ENCODE assay signal across 21 cellular contexts in the genomic region with DNA sequence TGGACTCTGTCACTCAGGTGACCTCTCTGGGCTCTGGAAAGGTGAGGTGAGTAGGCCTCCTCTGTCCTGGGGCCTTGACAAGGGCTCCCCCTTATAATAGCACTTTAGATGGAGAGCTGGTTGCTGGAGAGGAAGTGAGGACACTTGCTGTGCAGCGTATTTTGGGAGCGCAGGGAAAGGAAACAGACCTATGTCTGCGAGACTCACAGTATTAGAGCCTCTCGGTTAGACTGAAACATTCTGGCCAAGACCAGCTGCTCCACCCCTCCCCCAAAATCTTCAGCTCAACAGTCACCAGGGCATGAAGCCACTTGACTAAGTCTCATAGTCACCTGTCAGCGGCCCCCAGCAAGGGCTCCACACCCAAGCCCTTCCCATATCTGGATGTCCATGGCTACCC.
DNase-seq lines count a peak whose midpoint lies in the region; ATAC-seq and TF ChIP-seq lines count a peak whose summit lies in the region.
"Had no signal": no experiment of that assay in that cellular context is flagged by ENCODE, and none has a peak within 500 bp of the region (broad histone marks: within the 10 kb centered on the region; RNA-seq: fewer than 3 reads in every experiment).

No MANE protein-coding gene starts in this region.

- no peaks in the 10 kb centered on the region for H3K36me3 Mint-ChIP-seq in activated naive CD4-positive, alpha-beta T cell treated with anti-CD3 and anti-CD28 coated beads, Interleukin-2, amount 10 ng/mL, durations not matched to agents 7 days and 5 days
- H3K36me3 Mint-ChIP-seq: CD14-positive monocyte had no signal

- H3K4me1 ChIP-seq in lower lobe of right lung (peaks cover 8% of the 10 kb centered on the region), stomach (no peaks in the 10 kb centered on the region)

- TF ChIP-seq EP300 in stomach (IDR thresholded peaks at IDR 0.05), result no peak

- no peak for TF ChIP-seq POLR2A in stomach (IDR thresholded peaks at IDR 0.05)

- H3K27ac ChIP-seq in WERI-Rb-1 (no peak overlapping the region), lower lobe of right lung (peak overlapping the region; percentile 64), stomach (peak overlapping the region in 3 of 5 donors; percentile 24 to 43 (median 41))

- H3K4me1 Mint-ChIP-seq in activated naive CD4-positive, alpha-beta T cell treated with anti-CD3 and anti-CD28 coated beads, Interleukin-2, amount 10 ng/mL, durations not matched to agents 7 days and 5 days, result no peaks in the 10 kb centered on the region

- H3K4me3 ChIP-seq in WERI-Rb-1 (ENCODE audit: low read depth, low read length) (no peak overlapping the region), lower lobe of right lung (no peak overlapping the region), stomach (no peak overlapping the region)
- H3K4me3 ChIP-seq: mucosa of descending colon had no signal

- no peak overlapping the region for H3K4me3 Mint-ChIP-seq in activated naive CD4-positive, alpha-beta T cell treated with anti-CD3 and anti-CD28 coated beads, Interleukin-2, amount 10 ng/mL, durations not matched to agents 7 days and 5 days
- H3K4me3 Mint-ChIP-seq: CD14-positive monocyte; effector memory CD8-positive, alpha-beta T cell; stimulated activated naive CD8-positive, alpha-beta T cell treated with anti-CD3 and anti-CD28 coated beads, Interleukin-15, Interleukin-2, amounts not matched to agents 100 ng/mL and 50 ng/mL, for 24 hours had no signal

- H3K9me3 ChIP-seq in WERI-Rb-1 (ENCODE audit: severe bottlenecking) (no peaks in the 10 kb centered on the region), lower lobe of right lung (no peaks in the 10 kb centered on the region), stomach (no peaks in the 10 kb centered on the region)
- H3K9me3 ChIP-seq: mucosa of descending colon had no signal

- H3K9me3 Mint-ChIP-seq in activated naive CD4-positive, alpha-beta T cell treated with anti-CD3 and anti-CD28 coated beads, Interleukin-2, amount 10 ng/mL, durations not matched to agents 7 days and 5 days, result no peaks in the 10 kb centered on the region
- H3K9me3 Mint-ChIP-seq: effector memory CD8-positive, alpha-beta T cell; stimulated activated naive CD8-positive, alpha-beta T cell treated with anti-CD3 and anti-CD28 coated beads, Interleukin-15, Interleukin-2, amounts not matched to agents 100 ng/mL and 50 ng/mL, for 24 hours had no signal

- 80 to 94% (median 82%) methylated on average over 5 of the region's 5 CpGs for WGBS in stomach, 5 donors

- ATAC-seq in lower lobe of right lung (no peak), GM21528 (IDR thresholded peaks at IDR 0.05; ENCODE audit: low FRiP score, unreplicated experiment) (no peak)
- ATAC-seq: effector memory CD8-positive, alpha-beta T cell; mucosa of descending colon; Panc1 had no signal

- CTCF ChIA-PET in activated naive CD4-positive, alpha-beta T cell treated with anti-CD3 and anti-CD28 coated beads, Interleukin-2, amount 10 ng/mL, durations not matched to agents 7 days and 5 days (lab: Charles Lee), result interaction anchor here (1.1 kb wide), 1 partner anchor 12 kb away, joined by 4 read pairs; no protein-coding TSS in a partner anchor

- H3K27me3 ChIP-seq in WERI-Rb-1 (ENCODE audit: insufficient read depth, low read depth, severe bottlenecking) (no peaks in the 10 kb centered on the region), lower lobe of right lung (ENCODE audit: low read depth) (peaks cover 1% of the 10 kb centered on the region), stomach (peaks cover 2 to 17% (median 4%) of the 10 kb centered on the region in 3 donors)

- H3K36me3 ChIP-seq in WERI-Rb-1, result no peaks in the 10 kb centered on the region
- no peaks in the 10 kb centered on the region for H3K36me3 ChIP-seq in lower lobe of right lung
- H3K36me3 ChIP-seq in stomach, result no peaks in the 10 kb centered on the region

- peaks cover 36% of the 10 kb centered on the region for H3K27me3 Mint-ChIP-seq in activated naive CD4-positive, alpha-beta T cell treated with anti-CD3 and anti-CD28 coated beads, Interleukin-2, amount 10 ng/mL, durations not matched to agents 7 days and 5 days

- no peak overlapping the region for H3K27ac Mint-ChIP-seq in activated naive CD4-positive, alpha-beta T cell treated with anti-CD3 and anti-CD28 coated beads, Interleukin-2, amount 10 ng/mL, durations not matched to agents 7 days and 5 days
- H3K27ac Mint-ChIP-seq: effector memory CD8-positive, alpha-beta T cell; stimulated activated naive CD8-positive, alpha-beta T cell treated with anti-CD3 and anti-CD28 coated beads, Interleukin-15, Interleukin-2, amounts not matched to agents 100 ng/mL and 50 ng/mL, for 24 hours had no signal

- intact Hi-C loops in lower lobe of right lung (cut with DNase I), result no loop called here
- intact Hi-C loops in stomach (cut with DNase I; ENCODE audit: low total_unique reads), result no loop called here

- TF ChIP-seq CTCF in WERI-Rb-1 (IDR thresholded peaks at IDR 0.05; ENCODE audit: low read depth, low read length) (no peak), lower lobe of right lung (IDR thresholded peaks at IDR 0.05) (no peak), stomach (IDR thresholded peaks at IDR 0.05) (no peak)

- DNase-seq in WERI-Rb-1 (peak; percentile 26), dermis blood vessel endothelial cell (peak; percentile 20), lower lobe of right lung (no peak), stomach (no peak), NCI-H774 (lab: John Stamatoyannopoulos, UW) (no peak)
- DNase-seq in activated naive CD4-positive, alpha-beta T cell treated with anti-CD3 and anti-CD28 coated beads, Interleukin-2, amount 10 ng/mL, durations not matched to agents 7 days and 5 days, result no peak
- DNase-seq in activated naive CD4-positive, alpha-beta T cell treated with Interleukin-2 at 50 U/mL for 16 hours, result no peak
- DNase-seq: activated CD4-positive, alpha-beta T cell treated with anti-CD3 and anti-CD28 coated beads for 4 hours; activated naive CD4-positive, alpha-beta T cell treated with anti-CD3 and anti-CD28 coated beads, Interleukin-2, amount 50 U/mL, for 16 hours; activated T-cell treated with anti-CD3 and anti-CD28 coated beads, Interleukin-2, amount 50 U/mL, for 48 hours; effector memory CD8-positive, alpha-beta T cell; mucosa of descending colon; NCI-H1048; NCI-H187 treated with DMSO at 0.1 percent for 48 hours; NCI-H226; NK-92 treated with Interleukin-12 subunit alpha and Interleukin-12 subunit beta, amount 100 ng/mL, for 24 hours; stimulated activated CD4-positive, alpha-beta T cell treated with anti-CD3 and anti-CD28 coated beads, Interleukin-4, amount 100 ng/mL, for 24 hours had no signal

Comparison
In these comparisons a context has a peak if more than half of its experiments do, and no peak if none do; other contexts are left out.
1. DNase-seq: peak in WERI-Rb-1 (single experiment) and dermis blood vessel endothelial cell (single experiment); none in lower lobe of right lung (single experiment), stomach (single experiment), activated naive CD4-positive, alpha-beta T cell treated with anti-CD3 and anti-CD28 coated beads, Interleukin-2, amount 10 ng/mL, durations not matched to agents 7 days and 5 days (single experiment), activated naive CD4-positive, alpha-beta T cell treated with Interleukin-2 at 50 U/mL for 16 hours (single experiment) and NCI-H774 (single experiment).